ENCODE assay signal across 15 cellular contexts in the genomic region with DNA sequence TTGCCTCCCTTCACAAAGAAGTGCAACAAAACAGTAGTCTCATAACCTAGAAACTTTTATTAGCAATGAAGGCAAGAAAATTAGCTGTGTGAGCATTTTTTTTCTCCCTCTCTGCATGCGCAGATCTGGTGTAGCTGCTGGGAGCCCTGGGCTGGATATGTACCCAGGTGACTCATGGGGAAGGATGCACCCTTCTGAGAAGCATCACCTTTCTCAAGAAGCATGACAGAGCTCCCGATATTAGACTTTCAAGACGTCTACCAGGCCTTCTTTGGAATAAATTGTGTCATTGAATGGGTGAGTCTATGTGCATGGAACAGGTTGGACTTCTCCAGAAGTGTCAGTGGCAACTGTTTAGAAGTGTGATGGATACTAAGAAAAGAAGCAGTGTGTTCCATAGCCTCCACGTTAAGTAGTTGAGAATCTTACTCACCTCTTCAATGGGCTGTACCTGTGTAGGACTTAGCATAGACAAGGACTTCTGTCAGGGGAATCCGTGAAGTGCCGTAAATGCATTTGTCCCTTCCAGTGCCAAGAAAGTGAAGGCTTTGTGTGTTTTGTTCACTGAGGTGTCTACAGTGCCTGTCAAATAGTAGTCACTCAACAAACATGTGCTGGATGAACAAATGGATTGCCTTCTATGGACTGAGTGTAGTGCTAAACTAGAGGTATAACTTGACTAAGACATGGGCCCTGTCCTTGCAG. TPM values are rescaled to one million over a fixed set of nuclear protein-coding genes. Genes with fewer than 3 reads are reported as not detected.
DNase-seq lines count a peak whose midpoint lies in the region; ATAC-seq, FAIRE-seq and TF ChIP-seq lines count a peak whose summit lies in the region.
"Had no signal": no experiment of that assay in that cellular context is flagged by ENCODE, and none has a peak within 500 bp of the region (broad histone marks: within the 10 kb centered on the region; RNA-seq: fewer than 3 reads in every experiment).

No MANE protein-coding gene starts in this region.

- peaks cover 62% of the 10 kb centered on the region for H3K4me1 Mint-ChIP-seq in activated CD8-positive, alpha-beta T cell treated with anti-CD3 and anti-CD28 coated beads for 36 hours (ENCODE audit: low read depth)
- H3K4me1 Mint-ChIP-seq in GM23338 = peaks cover 4% of the 10 kb centered on the region

- CTCF ChIA-PET in activated CD8-positive, alpha-beta T cell treated with anti-CD3 and anti-CD28 coated beads for 36 hours (lab: Charles Lee) = interaction anchor here (0.6 to 7.9 kb wide), 18 partner anchors 10 to 1013 kb away, joined by 3 to 71 read pairs (median 6); a partner anchor contains a TSS

- H3K4me1 ChIP-seq in Karpas-422 (ENCODE audit: low read length) = peaks cover 48% of the 10 kb centered on the region
- H3K4me1 ChIP-seq in GM23338 (ENCODE audit: insufficient read depth) = no peaks in the 10 kb centered on the region
- H3K4me1 ChIP-seq: prostate gland had no signal

- no peaks in the 10 kb centered on the region for H3K9me3 ChIP-seq in Karpas-422 (ENCODE audit: low read length)
- H3K9me3 ChIP-seq: prostate gland had no signal

- DNase-seq in Karpas-422 = no peak
- peak; percentile 77 for DNase-seq in activated CD8-positive, alpha-beta T cell treated with anti-CD3 and anti-CD28 coated beads for 36 hours
- DNase-seq in bronchial epithelial cell (ENCODE audit: low read depth) = peak; percentile 39
- DNase-seq in stimulated activated CD4-positive, alpha-beta T cell treated with anti-CD3 and anti-CD28 coated beads, Interleukin-4, amount 100 ng/mL, for 48 hours (ENCODE audit: low read depth in 2 of 2) = peak; percentile 57 to 68
- DNase-seq in NCI-H1048 (lab: John Stamatoyannopoulos, UW) = no peak
- no peak for DNase-seq in AML-193 (lab: John Stamatoyannopoulos, UW)
- DNase-seq in GM23338 (ENCODE audit: low spot score) = no peak
- DNase-seq in left lobe of liver (ENCODE audit: low spot score) = no peak
- DNase-seq: activated gamma-delta T cell, C1 segment of cervical spinal cord, NCI-H2081 treated with DMSO at 0.1 percent for 48 hours had no signal

- H3K79me2 ChIP-seq in Karpas-422 (ENCODE audit: low read length) (no peaks in the 10 kb centered on the region), GM23338 (replicated peaks; ENCODE audit: insufficient read depth) (no peaks in the 10 kb centered on the region)

- peak; percentile 70 for ATAC-seq in activated CD8-positive, alpha-beta T cell treated with anti-CD3 and anti-CD28 coated beads for 36 hours
- no peak for ATAC-seq in GM23338
- ATAC-seq in left lobe of liver = no peak

- H3K36me3 ChIP-seq in Karpas-422 (ENCODE audit: insufficient read depth, low read length) (no peaks in the 10 kb centered on the region), bronchial epithelial cell (ENCODE audit: control insufficient read depth, insufficient read depth, low read length) (no peaks in the 10 kb centered on the region), GM23338 (ENCODE audit: insufficient read depth) (no peaks in the 10 kb centered on the region)
- H3K36me3 ChIP-seq: prostate gland had no signal

- no peaks in the 10 kb centered on the region for H3K9me3 Mint-ChIP-seq in activated CD8-positive, alpha-beta T cell treated with anti-CD3 and anti-CD28 coated beads for 36 hours
- no peaks in the 10 kb centered on the region for H3K9me3 Mint-ChIP-seq in GM23338

- intact Hi-C loops in activated CD8-positive, alpha-beta T cell treated with anti-CD3 and anti-CD28 coated beads for 36 hours (cut with micrococcal nuclease) = loop anchor here (5.0 kb wide), 2 partner anchors 60 to 75 kb away; no protein-coding TSS in a partner anchor

- H3K36me3 Mint-ChIP-seq in activated CD8-positive, alpha-beta T cell treated with anti-CD3 and anti-CD28 coated beads for 36 hours (ENCODE audit: low read depth) = peaks cover 2% of the 10 kb centered on the region
- no peaks in the 10 kb centered on the region for H3K36me3 Mint-ChIP-seq in GM23338 (ENCODE audit: low read depth)

- POLR2A ChIA-PET in activated CD8-positive, alpha-beta T cell treated with anti-CD3 and anti-CD28 coated beads for 36 hours (lab: Charles Lee) = interaction anchor here (0.7 to 5.4 kb wide), 24 partner anchors 8 to 84 kb away, joined by 3 to 90 read pairs (median 5); a partner anchor contains a TSS

- no peaks in the 10 kb centered on the region for H4K20me1 ChIP-seq in Karpas-422 (ENCODE audit: insufficient read depth, low read depth, low read length)
- H4K20me1 ChIP-seq in GM23338 (replicated peaks; ENCODE audit: insufficient read depth) = no peaks in the 10 kb centered on the region

- H3K4me2 ChIP-seq in Karpas-422 (ENCODE audit: low read depth, low read length, poor library complexity, severe bottlenecking) (peak overlapping the region; percentile 68), GM23338 (no peak overlapping the region)

- H3F3A ChIP-seq in GM23338 (replicated peaks; ENCODE audit: low read depth) = no peaks in the 10 kb centered on the region

- no peak for TF ChIP-seq CTCF in activated CD8-positive, alpha-beta T cell treated with anti-CD3 and anti-CD28 coated beads for 36 hours (IDR thresholded peaks at IDR 0.05)
- TF ChIP-seq CTCF in bronchial epithelial cell (IDR thresholded peaks at IDR 0.05; ENCODE audit: insufficient read depth, low read length, severe bottlenecking) (no peak), GM23338 (conservative IDR thresholded peaks at IDR 0.05; ENCODE audit: low read depth in 2 of 2) (no peak)

- no peak overlapping the region for H2AFZ ChIP-seq in Karpas-422 (ENCODE audit: low read length)
- no peak overlapping the region for H2AFZ ChIP-seq in GM23338

- H3K27ac Mint-ChIP-seq in activated CD8-positive, alpha-beta T cell treated with anti-CD3 and anti-CD28 coated beads for 36 hours = peak overlapping the region; percentile 89
- no peak overlapping the region for H3K27ac Mint-ChIP-seq in GM23338

- peak; percentile 79 for FAIRE-seq in bronchial epithelial cell (lab: Jason Lieb, UNC)
- FAIRE-seq: colon, G401.6, GM18507 had no signal

- H3K27me3 ChIP-seq in Karpas-422 (ENCODE audit: low read length) = no peaks in the 10 kb centered on the region
- H3K27me3 ChIP-seq in bronchial epithelial cell (ENCODE audit: control insufficient read depth, insufficient read depth, low read length) = no peaks in the 10 kb centered on the region
- no peaks in the 10 kb centered on the region for H3K27me3 ChIP-seq in GM23338 (ENCODE audit: insufficient read depth)

- no peak overlapping the region for H3K9ac ChIP-seq in Karpas-422 (ENCODE audit: low read length)

- H3K27me3 Mint-ChIP-seq in activated CD8-positive, alpha-beta T cell treated with anti-CD3 and anti-CD28 coated beads for 36 hours = no peaks in the 10 kb centered on the region
- H3K27me3 Mint-ChIP-seq in GM23338 (ENCODE audit: insufficient read depth, low read depth, poor library complexity) = peaks cover 3% of the 10 kb centered on the region

- peak overlapping the region; percentile 62 for H3K4me3 Mint-ChIP-seq in activated CD8-positive, alpha-beta T cell treated with anti-CD3 and anti-CD28 coated beads for 36 hours
- H3K4me3 Mint-ChIP-seq in GM23338 = no peak overlapping the region

- H3K27ac ChIP-seq in Karpas-422 (ENCODE audit: low read length) (no peak overlapping the region), GM23338 (ENCODE audit: low read depth) (no peak overlapping the region)
- H3K27ac ChIP-seq: prostate gland had no signal

- no peaks in the 10 kb centered on the region for H3K9me2 ChIP-seq in Karpas-422 (replicated peaks; ENCODE audit: insufficient read depth, low read length)
- 0 out of 2 replicates have a peak, but pooled peaks cover 6% of the 10 kb centered on the region for H3K9me2 ChIP-seq in GM23338 (ENCODE audit: insufficient read depth)

- H3K4me3 ChIP-seq in Karpas-422 (ENCODE audit: low read length) = no peak overlapping the region
- H3K4me3 ChIP-seq in bronchial epithelial cell (ENCODE audit: low read depth, low read length) = no peak overlapping the region
- no peak overlapping the region for H3K4me3 ChIP-seq in GM23338
- H3K4me3 ChIP-seq: prostate gland had no signal

TF ChIP-seq in GM23338, 12 proteins besides CTCF, POLR2A, EP300 and RAD21 (continues in another document):
- TF ChIP-seq POLR2AphosphoS5 (IDR thresholded peaks at IDR 0.05; ENCODE audit: low read depth) = no peak

RNA-seq across cellular contexts. Expression of a gene that starts 47.7 kb away (rescaled TPM):
- 51.2 and 71.1 TPM in 2 replicates for total RNA-seq in Karpas-422 (2014; rRNA removed; shearing (Covaris generic); ENCODE audit: low replicate concordance)
- 100 to 1,000 TPM; 105 to 106 TPM for total RNA-seq in activated CD8-positive, alpha-beta T cell treated with anti-CD3 and anti-CD28 coated beads for 36 hours
- under 0.01 and 0.64 TPM in 2 replicates for total RNA-seq in bronchial epithelial cell
- 1.1 and 1.2 TPM in 2 replicates for total RNA-seq in GM23338 (2014; rRNA removed; shearing (Covaris generic))
- 0.54 and 1.1 TPM in 2 replicates for polyA plus RNA-seq in GM23338 (2016; fragmentation: Nextera tagmentation; extraction: Ambion mirVana)
- total RNA-seq in left lobe of liver = 0.28 TPM

Comparison
In these comparisons a context has a peak if more than half of its experiments do, and no peak if none do; other contexts are left out.
1. DNase-seq: peak in activated CD8-positive, alpha-beta T cell treated with anti-CD3 and anti-CD28 coated beads for 36 hours (single experiment), bronchial epithelial cell (single experiment) and stimulated activated CD4-positive, alpha-beta T cell treated with anti-CD3 and anti-CD28 coated beads, Interleukin-4, amount 100 ng/mL, for 48 hours (2 of 2); none in Karpas-422 (single experiment), NCI-H1048 (single experiment), AML-193 (0 of 2), GM23338 (single experiment) and left lobe of liver (single experiment).
2. RNA of a gene that starts 47.7 kb away (total RNA-seq): 105 to 106 TPM in activated CD8-positive, alpha-beta T cell treated with anti-CD3 and anti-CD28 coated beads for 36 hours and 51.2 to 71.1 TPM in Karpas-422; 1.1 to 1.2 TPM in GM23338, 0.28 TPM in left lobe of liver (single experiment) and under 0.01 to 0.64 TPM in bronchial epithelial cell; every median in the first group is over 10 times any median in the second.